In genomic region chr5:61277190-61277589, GRCh38 we compare ENCODE assay signal across 9 cellular contexts. TPM values are rescaled to one million over a fixed set of nuclear protein-coding genes. Genes with fewer than 3 reads are reported as not detected.
DNase-seq lines count a peak whose midpoint lies in the region; ATAC-seq and TF ChIP-seq lines count a peak whose summit lies in the region.
"Had no signal": no experiment of that assay in that cellular context is flagged by ENCODE, and none has a peak within 500 bp of the region (broad histone marks: within the 10 kb centered on the region; RNA-seq: fewer than 3 reads in every experiment).

No MANE protein-coding gene starts in this region.

- H3K4me1 Mint-ChIP-seq in CD8-positive, alpha-beta memory T cell: peaks cover 10 to 29% (median 12%) of the 10 kb centered on the region in 3 donors

- H3K4me1 ChIP-seq in CD8-positive, alpha-beta memory T cell (ENCODE audit: insufficient read depth, low read length): peaks cover 10% of the 10 kb centered on the region

- peak overlapping the region; percentile 4 to 68 (median 55) for H3K4me3 Mint-ChIP-seq in CD8-positive, alpha-beta memory T cell

- peak overlapping the region in 4 of 8 donors; percentile 2 to 72 (median 56) for H3K27ac Mint-ChIP-seq in CD8-positive, alpha-beta memory T cell

- no peaks in the 10 kb centered on the region for H3K9me3 ChIP-seq in CD8-positive, alpha-beta memory T cell (ENCODE audit: low read length)
- H3K9me3 ChIP-seq: heart left ventricle had no signal

- POLR2A ChIA-PET in CD8-positive, alpha-beta memory T cell (lab: Charles Lee): interaction anchor here (0.8 kb wide), 1 partner anchor 54 kb away, joined by 4 read pairs; no protein-coding TSS in a partner anchor
- POLR2A ChIA-PET in HEK293T (lab: Yijun Ruan, JAX): no interaction called here

- H3K27ac ChIP-seq in CD8-positive, alpha-beta memory T cell (ENCODE audit: low read depth, low read length): no peak overlapping the region

- no peak for DNase-seq in CD8-positive, alpha-beta memory T cell
- DNase-seq in HT1080 (ENCODE audit: low read depth) (peak; percentile 68), cardiac fibroblast (ENCODE audit: low read depth in 2 of 2) (peak; percentile 45 to 75), midbrain (lab: John Stamatoyannopoulos, UW) (peak; percentile 34), HEK293T (ENCODE audit: extremely low spot score) (no peak), SHP77 treated with DMSO at 0.1 percent for 48 hours (lab: John Stamatoyannopoulos, UW) (no peak)
- DNase-seq: heart left ventricle had no signal

- peak overlapping the region; percentile 9 for H3K4me3 ChIP-seq in CD8-positive, alpha-beta memory T cell (ENCODE audit: low read length)
- no peak overlapping the region for H3K4me3 ChIP-seq in cardiac fibroblast (replicated peaks in 1 of 2; ENCODE audit: low read depth in 2 of 2, low read length in 2 of 2)

- peak; percentile 21 for TF ChIP-seq CTCF in cardiac fibroblast (IDR thresholded peaks at IDR 0.05; ENCODE audit: low read depth, low read length)

- H3K27me3 ChIP-seq in CD8-positive, alpha-beta memory T cell (ENCODE audit: insufficient read depth, low read length, poor library complexity, severe bottlenecking): no peaks in the 10 kb centered on the region
- H3K27me3 ChIP-seq: heart left ventricle had no signal

- H3K27me3 Mint-ChIP-seq in CD8-positive, alpha-beta memory T cell: peaks cover 0 to 3% of the 10 kb centered on the region in 2 donors

- no peaks in the 10 kb centered on the region for H3K36me3 ChIP-seq in CD8-positive, alpha-beta memory T cell (ENCODE audit: insufficient read depth, low read length)
- H3K36me3 ChIP-seq: heart left ventricle had no signal

- H3K36me3 Mint-ChIP-seq in CD8-positive, alpha-beta memory T cell: no peaks in the 10 kb centered on the region

- CTCF ChIA-PET in CD8-positive, alpha-beta memory T cell (lab: Charles Lee): interaction anchor here (0.7 kb wide), 1 partner anchor 44 kb away, joined by 3 read pairs; no protein-coding TSS in a partner anchor
- CTCF ChIA-PET in HEK293T (lab: Yijun Ruan, JAX): no interaction called here

- H3K9me3 Mint-ChIP-seq in CD8-positive, alpha-beta memory T cell: peaks cover 0 to 1% (median 0%) of the 10 kb centered on the region in 5 donors

- ATAC-seq in HG02938 (IDR thresholded peaks at IDR 0.05; ENCODE audit: unreplicated experiment) (no peak), HG03378 (IDR thresholded peaks at IDR 0.05; ENCODE audit: unreplicated experiment) (no peak)

TF ChIP-seq in HEK293T, 16 proteins besides CTCF, POLR2A, EP300 and RAD21:
- TF ChIP-seq TARDBP (IDR thresholded peaks at IDR 0.05) (no peak), L3MBTL2 (conservative IDR thresholded peaks at IDR 0.05) (no peak), BHLHE40 (IDR thresholded peaks at IDR 0.05; ENCODE audit: borderline replicate concordance) (no peak), SUZ12 (IDR thresholded peaks at IDR 0.05) (no peak), FOXM1 (IDR thresholded peaks at IDR 0.05; ENCODE audit: borderline replicate concordance) (no peak), SP1 (IDR thresholded peaks at IDR 0.05) (no peak), ARNT (IDR thresholded peaks at IDR 0.05) (no peak), CTBP1 (IDR thresholded peaks at IDR 0.05; ENCODE audit: borderline replicate concordance) (no peak), FOXK2 (IDR thresholded peaks at IDR 0.05) (no peak), HDGF (IDR thresholded peaks at IDR 0.05; ENCODE audit: borderline replicate concordance) (no peak), NFRKB (IDR thresholded peaks at IDR 0.05) (no peak), ELF4 (IDR thresholded peaks at IDR 0.05) (no peak), PKNOX1 (IDR thresholded peaks at IDR 0.05) (no peak), LEF1 (IDR thresholded peaks at IDR 0.05; ENCODE audit: borderline replicate concordance) (no peak), FOXA1 (IDR thresholded peaks at IDR 0.05) (no peak), ZNF384 (IDR thresholded peaks at IDR 0.05) (no peak)

RNA-seq across cellular contexts. Expression of gene ZSWIM6, which starts 54.9 kb away (rescaled TPM):
- total RNA-seq in CD8-positive, alpha-beta memory T cell: 1 to 10 TPM; 5.9 to 6.0 TPM
- 0.64 TPM for polyA plus RNA-seq in CD8-positive, alpha-beta memory T cell
- 5.2 and 6.8 TPM in 2 replicates for total RNA-seq in HT1080 (2014; rRNA removed; shearing (Covaris generic))
- 12.1 and 15.3 TPM in 2 replicates for polyA plus RNA-seq in HT1080 (2015; cell fraction: cytosol; rRNA removed)
- polyA plus RNA-seq in HT1080 (2015; cell fraction: nucleus; rRNA removed): 44.6 and 48.6 TPM in 2 replicates

Comparison
In these comparisons a context has a peak if more than half of its experiments do, and no peak if none do; other contexts are left out.
1. DNase-seq: peak in HT1080 (single experiment), cardiac fibroblast (2 of 2) and midbrain (single experiment); none in CD8-positive, alpha-beta memory T cell (0 of 5), HEK293T (single experiment) and SHP77 treated with DMSO at 0.1 percent for 48 hours (single experiment).